Comparison of ENCODE assay signal across 11 cellular contexts in the genomic region with DNA sequence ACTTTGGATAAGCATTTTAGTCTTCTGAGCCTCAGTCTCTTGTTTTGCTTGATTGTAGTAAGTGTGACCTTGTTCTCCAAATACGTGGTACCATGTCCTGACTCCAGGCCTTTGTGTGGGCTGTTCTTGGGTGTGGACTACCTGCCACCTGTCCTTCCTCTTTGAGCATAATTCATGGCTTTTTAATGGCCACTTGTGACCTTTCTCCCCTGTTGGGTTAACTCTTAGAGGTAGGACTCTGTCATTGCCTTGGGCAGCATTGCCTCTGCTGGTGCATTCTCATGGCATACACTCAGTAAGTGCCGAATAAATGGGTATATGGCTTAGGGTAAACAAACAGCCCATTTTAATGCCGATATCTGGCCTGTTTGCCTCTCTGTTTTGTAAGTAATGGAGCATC. TPM values are rescaled to one million over a fixed set of nuclear protein-coding genes. Genes with fewer than 3 reads are reported as not detected.
DNase-seq lines count a peak whose midpoint lies in the region; ATAC-seq, FAIRE-seq and TF ChIP-seq lines count a peak whose summit lies in the region.
"Had no signal": no experiment of that assay in that cellular context is flagged by ENCODE, and none has a peak within 500 bp of the region (broad histone marks: within the 10 kb centered on the region; RNA-seq: fewer than 3 reads in every experiment).

No MANE protein-coding gene starts in this region.

- POLR2A ChIA-PET in GM12878 (lab: Charles Lee), result interaction anchor here (0.6 to 3.3 kb wide), 6 partner anchors 9 to 631 kb away, joined by 3 to 10 read pairs (median 5); a partner anchor contains a TSS

- CTCF ChIA-PET in GM12878 (lab: Yijun Ruan, JAX), result interaction anchor here (1.0 to 3.0 kb wide), 4 partner anchors 14 to 40 kb away, joined by 3 to 17 read pairs (median 8); no protein-coding TSS in a partner anchor

- H2AFZ ChIP-seq in KMS-11 (ENCODE audit: low read depth), result no peak overlapping the region
- H2AFZ ChIP-seq in GM12878 (ENCODE audit: control insufficient read depth, low read depth, low read length), result no peak overlapping the region
- H2AFZ ChIP-seq in trophoblast cell (ENCODE audit: insufficient read depth, low read length, poor library complexity), result no peak overlapping the region

- H3K36me3 ChIP-seq in KMS-11 (ENCODE audit: insufficient read depth) (no peaks in the 10 kb centered on the region), GM12878 (ENCODE audit: control insufficient read depth in 2 of 2, insufficient read depth in 2 of 2, low read length in 1 of 2) (peaks cover 0 to 2% of the 10 kb centered on the region in 2 experiments; a peak in 3 of 4 replicates), trophoblast cell (ENCODE audit: control insufficient read depth in 1 of 2, insufficient read depth in 2 of 2, low read length in 2 of 2) (no peaks in the 10 kb centered on the region), thyroid gland (no peaks in the 10 kb centered on the region)

- FAIRE-seq in GM12878 (lab: Jason Lieb, UNC), result no peak

- H2AK5ac ChIP-seq in trophoblast cell (ENCODE audit: low read length), result no peak overlapping the region

- no peak for DNase-seq in activated CD4-positive, alpha-beta T cell treated with anti-CD3 and anti-CD28 coated beads, Interleukin-2, amount 10 ng/mL, durations not matched to agents 24 days and 14 days
- DNase-seq in activated CD4-positive, alpha-beta T cell treated with anti-CD3 and anti-CD28 coated beads, Interleukin-2, amount 50 U/mL, for 48 hours, result no peak
- DNase-seq in GM12878 (ENCODE audit: low read depth, low spot score), result no peak
- no peak for DNase-seq in trophoblast cell
- no peak for DNase-seq in thyroid gland
- no peak for DNase-seq in A172 (ENCODE audit: low spot score)
- DNase-seq: NCI-H1436 had no signal

- no peak overlapping the region for H2BK120ac ChIP-seq in trophoblast cell (ENCODE audit: insufficient read depth, low read length, poor library complexity)

- H4K20me1 ChIP-seq in KMS-11 (ENCODE audit: insufficient read depth) (peaks cover 53% of the 10 kb centered on the region), GM12878 (ENCODE audit: control insufficient read depth, insufficient read depth) (no peaks in the 10 kb centered on the region; the same call in none of the 2 replicates)

- H3K4me3 ChIP-seq in KMS-11 (IDR thresholded peaks at IDR 0.05; ENCODE audit: insufficient read depth, low read depth, low read length) (no peak overlapping the region), GM12878 (peak overlapping the region; percentile 74; the same call in 1 of the 2 replicates), trophoblast cell (ENCODE audit: low read depth, low read length) (no peak overlapping the region), thyroid gland (replicated peaks in 1 of 3) (no peak overlapping the region)

- TF ChIP-seq CTCF in KMS-11 (conservative IDR thresholded peaks at IDR 0.05; ENCODE audit: low read depth, low read length) (no peak), GM12878 (IDR thresholded peaks at IDR 0.05 in 2 of 3, conservative IDR thresholded peaks at IDR 0.05 in 1 of 3; ENCODE audit: control insufficient read depth in 2 of 3, extremely low read depth in 1 of 3, insufficient read depth in 1 of 3, low read depth in 3 of 3, low read length in 3 of 3) (no peak), thyroid gland (IDR thresholded peaks at IDR 0.05) (no peak)

- no peaks in the 10 kb centered on the region for H3K27me3 Mint-ChIP-seq in activated CD4-positive, alpha-beta T cell treated with anti-CD3 and anti-CD28 coated beads, Interleukin-2, amount 10 ng/mL, durations not matched to agents 24 days and 14 days

- in situ Hi-C loops in GM12878 (cut with MboI), result no loop called here

- no peak overlapping the region for H3K14ac ChIP-seq in trophoblast cell (ENCODE audit: low read length)

- H3K79me2 ChIP-seq in KMS-11 (ENCODE audit: insufficient read depth, low read depth) (peaks cover 80% of the 10 kb centered on the region), GM12878 (ENCODE audit: control insufficient read depth, insufficient read depth, low read length) (peaks cover 77% of the 10 kb centered on the region), trophoblast cell (ENCODE audit: control insufficient read depth, insufficient read depth, low read length, poor library complexity) (peaks cover 11% of the 10 kb centered on the region)

- H2BK12ac ChIP-seq in trophoblast cell (ENCODE audit: low read length), result no peak overlapping the region

- ATAC-seq in GM12878 (no peak), HG02763 (IDR thresholded peaks at IDR 0.05; ENCODE audit: unreplicated experiment) (no peak)
- ATAC-seq: HCT116 had no signal

- SMC1A ChIA-PET in GM12878 (lab: Charles Lee; ENCODE audit: uncharacterized antibody, unreplicated experiment), result interaction anchor here (1.4 to 3.0 kb wide), 4 partner anchors 8 to 40 kb away, joined by 5 to 20 read pairs (median 11); no protein-coding TSS in a partner anchor

- H3K27ac ChIP-seq in KMS-11 (peak overlapping the region; percentile 40; the same call in 1 of the 2 replicates), GM12878 (ENCODE audit: control insufficient read depth, insufficient read depth) (peak overlapping the region; percentile 33), trophoblast cell (ENCODE audit: low read depth, low read length) (no peak overlapping the region), thyroid gland (no peak overlapping the region)

- H3K4me3 Mint-ChIP-seq in activated CD4-positive, alpha-beta T cell treated with anti-CD3 and anti-CD28 coated beads, Interleukin-2, amount 10 ng/mL, durations not matched to agents 24 days and 14 days, result peak overlapping the region; percentile 94

- H3K36me3 Mint-ChIP-seq in activated CD4-positive, alpha-beta T cell treated with anti-CD3 and anti-CD28 coated beads, Interleukin-2, amount 10 ng/mL, durations not matched to agents 24 days and 14 days (ENCODE audit: low read depth), result peaks cover 15% of the 10 kb centered on the region
- H3K36me3 Mint-ChIP-seq: mesothelial cell of epicardium had no signal

- WGBS in GM12878 (ENCODE audit: insufficient coverage, insufficient replicate concordance, low lambda C conversion rate, missing lambda C conversion rate), result 46% methylated on average over 3 of the region's 3 CpGs
- WGBS in trophoblast cell (ENCODE audit: extremely low coverage, insufficient coverage, insufficient read length), result no CpG with 5 or more reads among the region's 3 CpGs
- WGBS in thyroid gland, 2 donors, result 86 to 92% methylated on average over 3 of the region's 3 CpGs

- TF ChIP-seq POLR2A in GM12878 (IDR thresholded peaks at IDR 0.05; ENCODE audit: low read depth, low read length) (no peak), thyroid gland (IDR thresholded peaks at IDR 0.05) (no peak)

- peaks cover 17% of the 10 kb centered on the region for H3K79me1 ChIP-seq in trophoblast cell (ENCODE audit: low read length)

- peak overlapping the region; percentile 71 for H3K23ac ChIP-seq in trophoblast cell (ENCODE audit: low read length)

- H4K91ac ChIP-seq in trophoblast cell (ENCODE audit: low read depth, low read length), result no peak overlapping the region

- BruUV-seq in GM12878 (replicated peaks; lab: Mats Ljungman, UMichigan), result no TSS peak

- H3K27me3 ChIP-seq in KMS-11 (ENCODE audit: insufficient read depth, low read depth), result no peaks in the 10 kb centered on the region
- no peaks in the 10 kb centered on the region for H3K27me3 ChIP-seq in GM12878 (replicated peaks in 1 of 2; ENCODE audit: control insufficient read depth in 2 of 2, insufficient read depth in 2 of 2, low read length in 1 of 2)
- no peaks in the 10 kb centered on the region for H3K27me3 ChIP-seq in trophoblast cell (ENCODE audit: insufficient read depth, low read length)
- H3K27me3 ChIP-seq in thyroid gland, result no peaks in the 10 kb centered on the region

- no peak overlapping the region for H4K8ac ChIP-seq in trophoblast cell (ENCODE audit: low read depth, low read length)

- H3K18ac ChIP-seq in trophoblast cell (ENCODE audit: low read length), result no peak overlapping the region

- no peak for TF ChIP-seq EP300 in GM12878 (IDR thresholded peaks at IDR 0.05; ENCODE audit: borderline replicate concordance in 1 of 2, control insufficient read depth in 1 of 2, low read depth in 2 of 2, low read length in 2 of 2)

- RAD21 ChIA-PET in GM12878 (lab: Charles Lee; ENCODE audit: unreplicated experiment), result interaction anchor here (1.2 to 1.5 kb wide), 2 partner anchors 20 to 26 kb away, joined by 3 to 4 read pairs; no protein-coding TSS in a partner anchor

- intact Hi-C loops in activated CD4-positive, alpha-beta T cell treated with anti-CD3 and anti-CD28 coated beads, Interleukin-2, amount 10 ng/mL, durations not matched to agents 24 days and 14 days (cut with micrococcal nuclease), result loop anchor here (5.0 to 10.0 kb wide), 2 partner anchors 38 to 131 kb away; a partner anchor contains a TSS
- intact Hi-C loops in GM12878 (cut with micrococcal nuclease; ENCODE audit: unreplicated experiment) (loop anchor here (5.0 to 10.0 kb wide), 2 partner anchors 162 to 541 kb away; a partner anchor contains a TSS), thyroid gland (cut with DNase I) (no loop called here)

- peak overlapping the region; percentile 4 for H3K4ac ChIP-seq in trophoblast cell (ENCODE audit: low read depth, low read length)

- peak overlapping the region; percentile 70 for H3K27ac Mint-ChIP-seq in activated CD4-positive, alpha-beta T cell treated with anti-CD3 and anti-CD28 coated beads, Interleukin-2, amount 10 ng/mL, durations not matched to agents 24 days and 14 days
- H3K27ac Mint-ChIP-seq: mesothelial cell of epicardium had no signal

- no peak overlapping the region for H4K12ac ChIP-seq in trophoblast cell (ENCODE audit: low read depth, low read length)

- H2BK5ac ChIP-seq in trophoblast cell (ENCODE audit: low read depth, low read length, poor library complexity), result no peak overlapping the region

- 0 out of 2 replicates have a peak overlapping the region, but pooled peaks have one; percentile 8 for H3K4me2 ChIP-seq in KMS-11
- H3K4me2 ChIP-seq in GM12878 (ENCODE audit: control insufficient read depth, insufficient read depth), result peak overlapping the region; percentile 46
- H3K4me2 ChIP-seq in trophoblast cell (ENCODE audit: low read length), result no peak overlapping the region

- TF ChIP-seq RAD21 in GM12878 (IDR thresholded peaks at IDR 0.05; ENCODE audit: insufficient read depth, low read depth, low read length), result no peak

- peaks cover 51% of the 10 kb centered on the region for H3K4me1 Mint-ChIP-seq in activated CD4-positive, alpha-beta T cell treated with anti-CD3 and anti-CD28 coated beads, Interleukin-2, amount 10 ng/mL, durations not matched to agents 24 days and 14 days

- H3K9me3 ChIP-seq in GM12878 (replicated peaks; ENCODE audit: control insufficient read depth, insufficient read depth, low read length), result no peaks in the 10 kb centered on the region
- no peaks in the 10 kb centered on the region for H3K9me3 ChIP-seq in trophoblast cell (ENCODE audit: insufficient read depth, low read depth, low read length)
- H3K9me3 ChIP-seq in thyroid gland, result no peaks in the 10 kb centered on the region

- peaks cover 60% of the 10 kb centered on the region for H3K4me1 ChIP-seq in KMS-11 (ENCODE audit: low read depth, poor library complexity, severe bottlenecking)
- H3K4me1 ChIP-seq in GM12878 (ENCODE audit: control insufficient read depth, insufficient read depth, low read length), result peaks cover 26% of the 10 kb centered on the region
- peaks cover 6 to 9% of the 10 kb centered on the region in 2 experiments for H3K4me1 ChIP-seq in trophoblast cell (ENCODE audit: control insufficient read depth in 1 of 2, insufficient read depth in 2 of 2, low read length in 2 of 2)
- peaks cover 19 to 20% of the 10 kb centered on the region in 2 donors for H3K4me1 ChIP-seq in thyroid gland

- no peaks in the 10 kb centered on the region for H3K9me3 Mint-ChIP-seq in activated CD4-positive, alpha-beta T cell treated with anti-CD3 and anti-CD28 coated beads, Interleukin-2, amount 10 ng/mL, durations not matched to agents 24 days and 14 days
- H3K9me3 Mint-ChIP-seq: mesothelial cell of epicardium had no signal

- H3K9ac ChIP-seq in KMS-11, result no peak overlapping the region
- H3K9ac ChIP-seq in GM12878 (ENCODE audit: control insufficient read depth, insufficient read depth, low read length), result peak overlapping the region; percentile 88
- H3K9ac ChIP-seq in trophoblast cell (ENCODE audit: low read length), result no peak overlapping the region

RNA-seq across cellular contexts. Expression of a gene that starts 3.0 kb away (rescaled TPM):
- total RNA-seq in activated CD4-positive, alpha-beta T cell treated with anti-CD3 and anti-CD28 coated beads, Interleukin-2, amount 10 ng/mL, durations not matched to agents 24 days and 14 days, result 208 and 214 TPM in 2 replicates
- total RNA-seq in GM12878 (2013; cell fraction: nucleolus; rRNA removed), result 179 and 184 TPM in 2 replicates
- total RNA-seq in GM12878 (2014; rRNA removed) (72.5 and 73.1 TPM in 2 replicates), GM12878 (2014; rRNA removed; fragmentation: Illumina TruSeq; extraction: Trizol) (71.4 and 74.7 TPM in 2 replicates), GM12878 (2021) (137 and 139 TPM in 2 replicates), thyroid gland (10 to 100 TPM; 30.9 to 63.7 (median 40.3) TPM)
- polyA plus RNA-seq in GM12878 (2011; ENCODE audit: low read depth), result 25.3 TPM
- polyA plus RNA-seq in GM12878 (2011; rRNA removed) (44.9 and 50.2 TPM in 2 replicates), GM12878 (2014; fragmentation: Illumina TruSeq; extraction: Trizol) (83.4 and 85.0 TPM in 2 replicates), GM12878 (2014; fragmentation: Nextera tagmentation; extraction: Ambion mirVana) (1 to 10 TPM; 8.6 to 9.3 TPM), GM12878 (2014; rRNA removed) (72.6 and 74.8 TPM in 2 replicates), GM12878 (2016; fragmentation: Nextera tagmentation; extraction: Ambion mirVana) (10 to 100 TPM; 42.2 to 62.0 TPM)
- 38.5 and 43.7 TPM in 2 replicates for polyA plus RNA-seq in GM12878 (2011; cell fraction: cytosol; rRNA removed)
- polyA plus RNA-seq in GM12878 (2011; cell fraction: nucleus; rRNA removed), result 90.6 and 120 TPM in 2 replicates
- 39.9 and 45.7 TPM in 2 replicates for polyA plus RNA-seq in GM12878 (2012)
- polyA minus RNA-seq in GM12878 (2011; rRNA and poly(A)+ RNA removed), result 76.8 and 101 TPM in 2 replicates
- 43.8 and 49.9 TPM in 2 replicates for polyA minus RNA-seq in GM12878 (2011; cell fraction: cytosol; rRNA and poly(A)+ RNA removed)
- 42.9 and 83.7 TPM in 2 replicates for polyA minus RNA-seq in GM12878 (2011; cell fraction: nucleus; rRNA and poly(A)+ RNA removed)
- polyA plus RNA-seq in trophoblast cell (2013), result 29.4 and 32.1 TPM in 2 replicates
- total RNA-seq in A172 (2014; rRNA removed; shearing (Covaris generic)), result 63.5 and 70.0 TPM in 2 replicates

RNA-seq across cellular contexts. Expression of a gene that starts 18.3 kb away (rescaled TPM):
- total RNA-seq in activated CD4-positive, alpha-beta T cell treated with anti-CD3 and anti-CD28 coated beads, Interleukin-2, amount 10 ng/mL, durations not matched to agents 24 days and 14 days, result 97.2 and 98.7 TPM in 2 replicates
- 75.9 and 85.3 TPM in 2 replicates for total RNA-seq in GM12878 (2013; cell fraction: nucleolus; rRNA removed)
- total RNA-seq in GM12878 (2014; rRNA removed) (50.4 and 57.8 TPM in 2 replicates), GM12878 (2014; rRNA removed; fragmentation: Illumina TruSeq; extraction: Trizol) (23.9 and 24.4 TPM in 2 replicates), GM12878 (2021) (59.6 and 65.2 TPM in 2 replicates), thyroid gland (10 to 100 TPM; 30.1 to 58.4 (median 49.0) TPM)
- polyA plus RNA-seq in GM12878 (2011; ENCODE audit: low read depth), result 9.8 TPM
- polyA plus RNA-seq in GM12878 (2011; rRNA removed) (9.6 and 18.4 TPM in 2 replicates), GM12878 (2014; fragmentation: Illumina TruSeq; extraction: Trizol) (8.5 and 18.5 TPM in 2 replicates), GM12878 (2014; fragmentation: Nextera tagmentation; extraction: Ambion mirVana) (1 to 10 TPM; 2.6 to 4.0 TPM), GM12878 (2014; rRNA removed) (36.0 and 46.4 TPM in 2 replicates), GM12878 (2016; fragmentation: Nextera tagmentation; extraction: Ambion mirVana) (10 to 100 TPM; 37.3 to 39.4 TPM)
- polyA plus RNA-seq in GM12878 (2011; cell fraction: cytosol; rRNA removed), result 18.0 and 26.3 TPM in 2 replicates
- 124 and 166 TPM in 2 replicates for polyA plus RNA-seq in GM12878 (2011; cell fraction: nucleus; rRNA removed)
- polyA plus RNA-seq in GM12878 (2012), result 17.0 and 20.1 TPM in 2 replicates
- polyA minus RNA-seq in GM12878 (2011; rRNA and poly(A)+ RNA removed), result 30.1 and 65.7 TPM in 2 replicates
- 28.0 and 28.7 TPM in 2 replicates for polyA minus RNA-seq in GM12878 (2011; cell fraction: cytosol; rRNA and poly(A)+ RNA removed)
- 38.6 and 52.8 TPM in 2 replicates for polyA minus RNA-seq in GM12878 (2011; cell fraction: nucleus; rRNA and poly(A)+ RNA removed)
- 13.5 and 14.3 TPM in 2 replicates for polyA plus RNA-seq in trophoblast cell (2013)
- total RNA-seq in A172 (2014; rRNA removed; shearing (Covaris generic)), result 48.3 and 55.6 TPM in 2 replicates

Comparison
In these comparisons a context has a peak if more than half of its experiments do, and no peak if none do; other contexts are left out.
1. H3K27ac ChIP-seq: peak in KMS-11 (single experiment) and GM12878 (single experiment); none in trophoblast cell (single experiment) and thyroid gland (0 of 3).